In genomic region chr18:13219012-13219396, GRCh38 we compare ENCODE assay signal across 10 cellular contexts. TPM values are rescaled to one million over a fixed set of nuclear protein-coding genes. Genes with fewer than 3 reads are reported as not detected.
DNase-seq lines count a peak whose midpoint lies in the region; ATAC-seq and TF ChIP-seq lines count a peak whose summit lies in the region.
"Had no signal": no experiment of that assay in that cellular context is flagged by ENCODE, and none has a peak within 500 bp of the region (broad histone marks: within the 10 kb centered on the region; RNA-seq: fewer than 3 reads in every experiment).

No MANE protein-coding gene starts in this region.

- H3K9me3 Mint-ChIP-seq in CD4-positive, CD25-positive, alpha-beta regulatory T cell: no peaks in the 10 kb centered on the region

- intact Hi-C loops in esophagus muscularis mucosa (cut with DNase I) (loop anchor here (5.0 to 10.0 kb wide), 3 partner anchors 168 to 516 kb away; no protein-coding TSS in a partner anchor), ovary (cut with DNase I) (loop anchor here in 2 of 4 donors (5.0 to 10.0 kb wide), 4 partner anchors 166 to 416 kb away; no protein-coding TSS in a partner anchor)

- no peaks in the 10 kb centered on the region for H3K36me3 ChIP-seq in CD4-positive, CD25-positive, alpha-beta regulatory T cell (ENCODE audit: control insufficient read depth, insufficient read depth, low read length)
- H3K36me3 ChIP-seq in esophagus muscularis mucosa (no peaks in the 10 kb centered on the region), ovary (no peaks in the 10 kb centered on the region)
- H3K36me3 ChIP-seq: neutrophil had no signal

- H3K4me1 ChIP-seq in CD4-positive, CD25-positive, alpha-beta regulatory T cell (ENCODE audit: control insufficient read depth, insufficient read depth, low read length, poor library complexity, severe bottlenecking): peaks cover 28% of the 10 kb centered on the region
- H3K4me1 ChIP-seq in esophagus muscularis mucosa (peaks cover 46 to 73% (median 68%) of the 10 kb centered on the region in 4 donors), ovary (ENCODE audit: insufficient read depth) (peaks cover 6% of the 10 kb centered on the region)

- DNase-seq in CD4-positive, CD25-positive, alpha-beta regulatory T cell: no peak
- DNase-seq in NCI-H69 (lab: John Stamatoyannopoulos, UW): peak; percentile 40
- DNase-seq in esophagus muscularis mucosa (ENCODE audit: extremely low spot score): no peak
- DNase-seq in ovary: no peak
- DNase-seq in DMS 273 (lab: John Stamatoyannopoulos, UW; ENCODE audit: unreplicated experiment): no peak
- DNase-seq in NCI-H82 (lab: John Stamatoyannopoulos, UW): no peak
- DNase-seq in NK-92 treated with Interleukin-12 subunit alpha and Interleukin-12 subunit beta, amount 100 ng/mL, for 24 hours (lab: John Stamatoyannopoulos, UW): no peak
- DNase-seq: T1000 had no signal

- TF ChIP-seq CTCF in esophagus muscularis mucosa (IDR thresholded peaks at IDR 0.05) (no peak), ovary (IDR thresholded peaks at IDR 0.05) (no peak)

- H3K27ac ChIP-seq in CD4-positive, CD25-positive, alpha-beta regulatory T cell (ENCODE audit: insufficient read depth, low read length, poor library complexity, severe bottlenecking): peak overlapping the region; percentile 26
- H3K27ac ChIP-seq in esophagus muscularis mucosa (replicated peaks in 1 of 4) (peak overlapping the region; percentile 87 to 92 (median 90)), ovary (no peak overlapping the region)
- H3K27ac ChIP-seq: neutrophil had no signal

- H3K9me3 ChIP-seq in CD4-positive, CD25-positive, alpha-beta regulatory T cell (ENCODE audit: control insufficient read depth in 2 of 2, low read length in 2 of 2): no peaks in the 10 kb centered on the region
- no peaks in the 10 kb centered on the region for H3K9me3 ChIP-seq in esophagus muscularis mucosa
- H3K9me3 ChIP-seq in ovary: no peaks in the 10 kb centered on the region
- H3K9me3 ChIP-seq: neutrophil had no signal

- peak overlapping the region; percentile 0 to 66 (median 59) for H3K27ac Mint-ChIP-seq in CD4-positive, CD25-positive, alpha-beta regulatory T cell

- TF ChIP-seq POLR2A in esophagus muscularis mucosa (IDR thresholded peaks at IDR 0.05; ENCODE audit: low read depth) (no peak), ovary (IDR thresholded peaks at IDR 0.05) (no peak)

- peaks cover 8 to 47% (median 27%) of the 10 kb centered on the region in 4 donors for H3K4me1 Mint-ChIP-seq in CD4-positive, CD25-positive, alpha-beta regulatory T cell

- H3K4me3 ChIP-seq in CD4-positive, CD25-positive, alpha-beta regulatory T cell (ENCODE audit: low read depth, low read length): peak overlapping the region; percentile 57
- H3K4me3 ChIP-seq in esophagus muscularis mucosa: peak overlapping the region; percentile 84 to 94 (median 88)
- peak overlapping the region; percentile 66 for H3K4me3 ChIP-seq in ovary

- ATAC-seq in CD4-positive, CD25-positive, alpha-beta regulatory T cell (ENCODE audit: low read depth in 2 of 2): no peak
- no peak for ATAC-seq in HG03565 (IDR thresholded peaks at IDR 0.05; ENCODE audit: unreplicated experiment)

- peak overlapping the region; percentile 82 to 95 (median 88) for H3K4me3 Mint-ChIP-seq in CD4-positive, CD25-positive, alpha-beta regulatory T cell

- whole genome bisulfite sequencing in esophagus muscularis mucosa: 28% methylated on average over 14 of the region's 14 CpGs
- 19 to 26% (median 22%) methylated on average over 14 of the region's 14 CpGs for WGBS in ovary, 3 donors

- TF ChIP-seq EP300 in esophagus muscularis mucosa (IDR thresholded peaks at IDR 0.05): no peak
- TF ChIP-seq EP300 in ovary (IDR thresholded peaks at IDR 0.05): no peak

- H3K27me3 ChIP-seq in CD4-positive, CD25-positive, alpha-beta regulatory T cell (ENCODE audit: control insufficient read depth, insufficient read depth, low read length): peaks cover 6% of the 10 kb centered on the region
- no peaks in the 10 kb centered on the region for H3K27me3 ChIP-seq in esophagus muscularis mucosa
- no peaks in the 10 kb centered on the region for H3K27me3 ChIP-seq in ovary

- H3K27me3 Mint-ChIP-seq in CD4-positive, CD25-positive, alpha-beta regulatory T cell: peaks cover 6% of the 10 kb centered on the region

- no peaks in the 10 kb centered on the region for H3K36me3 Mint-ChIP-seq in CD4-positive, CD25-positive, alpha-beta regulatory T cell

RNA-seq across cellular contexts. Expression of gene LDLRAD4, which starts 0.4 kb away (rescaled TPM):
- 207 TPM for total RNA-seq in CD4-positive, CD25-positive, alpha-beta regulatory T cell
- 10 to 100 TPM; 42.4 to 58.7 (median 48.6) TPM for polyA plus RNA-seq in CD4-positive, CD25-positive, alpha-beta regulatory T cell
- total RNA-seq in esophagus muscularis mucosa (10 to 100 TPM; 20.4 to 40.4 (median 35.3) TPM), ovary (10 to 100 TPM in 4 of 7 donors, 1 to 10 TPM in 3; 4.1 to 31.6 (median 10.5) TPM)
- polyA plus RNA-seq in ovary: 1 to 10 TPM; 2.3 to 8.3 TPM

Comparison
In these comparisons a context has a peak if more than half of its experiments do, and no peak if none do; other contexts are left out.
1. H3K27ac ChIP-seq: peak in CD4-positive, CD25-positive, alpha-beta regulatory T cell (single experiment) and esophagus muscularis mucosa (4 of 4); none in ovary (0 of 2).
2. Peak in every context shown above with its lines, with median percentiles within 50 percentile points of each other: H3K4me3 ChIP-seq.